ENCODE assay signal across 23 cellular contexts in the genomic region with DNA sequence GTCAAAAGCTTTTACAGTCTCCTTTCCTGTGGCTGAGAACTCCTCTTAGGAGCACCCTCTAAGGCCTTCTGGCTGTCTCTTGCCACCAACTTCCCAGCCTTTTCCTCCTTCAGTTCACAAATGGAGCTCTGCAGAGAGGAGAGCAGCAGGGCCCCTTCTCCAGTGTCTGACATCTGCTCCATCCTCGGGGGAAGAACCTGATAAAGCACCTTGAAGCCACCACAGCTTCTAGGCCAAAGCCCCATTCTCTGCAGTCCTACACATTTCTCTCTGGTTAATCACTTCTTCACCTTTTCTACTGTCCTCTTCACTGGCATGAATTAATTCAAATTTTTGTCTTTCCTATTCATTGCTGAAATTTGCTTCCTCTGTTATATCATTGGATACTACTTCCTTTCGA.
"Had no signal": no experiment of that assay in that cellular context is flagged by ENCODE, and none has a peak within 500 bp of the region (broad histone marks: within the 10 kb centered on the region; RNA-seq: fewer than 3 reads in every experiment).

No MANE protein-coding gene starts in this region.

- H3K27ac ChIP-seq: ascending aorta, body of pancreas had no signal

- H3K4me1 ChIP-seq: ascending aorta, body of pancreas had no signal

- H3K36me3 ChIP-seq: ascending aorta, MG63 had no signal

- DNase-seq: activated B cell treated with CpG ODN at 0.5 μM for 24 hours; activated CD4-positive, alpha-beta T cell treated with anti-CD3 and anti-CD28 coated beads for 1 hour; activated CD4-positive, alpha-beta T cell treated with anti-CD3 and anti-CD28 coated beads, Interleukin-2, amount 10 ng/mL, durations not matched to agents 24 days and 14 days; activated CD4-positive, alpha-beta T cell treated with anti-CD3 and anti-CD28 coated beads, Interleukin-2, amount 50 U/mL, for 48 hours; activated effector memory CD4-positive, alpha-beta T cell treated with anti-CD3 and anti-CD28 coated beads, Interleukin-2, amount 50 U/mL, for 16 hours; activated naive CD4-positive, alpha-beta T cell treated with Interleukin-2 at 50 U/mL for 16 hours; activated naive CD8-positive, alpha-beta T cell treated with anti-CD3 and anti-CD28 coated beads, Interleukin-2, amount 50 U/mL, for 24 hours; activated T-cell treated with anti-CD3 and anti-CD28 coated beads, Interleukin-2, amount 50 U/mL, for 4 hours; amniotic stem cell; body of pancreas; central memory CD4-positive, alpha-beta T cell; MG63; MV-4-11; NCI-H1092 treated with DMSO at 0.1 percent for 48 hours; NCI-H1417 treated with DMSO at 0.1 percent for 48 hours; NCI-H1694; NCI-H2029 treated with DMSO at 0.1 percent for 48 hours; NCI-H510A treated with DMSO at 0.1 percent for 48 hours; NCI-H69; PC-3; SHP77 had no signal

- H3K27me3 ChIP-seq: ascending aorta, body of pancreas had no signal

- ATAC-seq: activated naive CD4-positive, alpha-beta T cell treated with anti-CD3 and anti-CD28 coated beads, Interleukin-2, amount 50 U/mL, for 72 hours; activated naive CD8-positive, alpha-beta T cell treated with anti-CD3 and anti-CD28 coated beads, Interleukin-2, amount 50 U/mL, for 24 hours; activated T-cell treated with anti-CD3 and anti-CD28 coated beads, Interleukin-2, amount 50 U/mL, for 4 hours; body of pancreas; PC-3 had no signal

- H3K9me3 ChIP-seq: ascending aorta, body of pancreas, MG63 had no signal

- H3K4me3 ChIP-seq: ascending aorta, body of pancreas, MG63 had no signal
